ENCODE assay signal across 18 cellular contexts in the genomic region with DNA sequence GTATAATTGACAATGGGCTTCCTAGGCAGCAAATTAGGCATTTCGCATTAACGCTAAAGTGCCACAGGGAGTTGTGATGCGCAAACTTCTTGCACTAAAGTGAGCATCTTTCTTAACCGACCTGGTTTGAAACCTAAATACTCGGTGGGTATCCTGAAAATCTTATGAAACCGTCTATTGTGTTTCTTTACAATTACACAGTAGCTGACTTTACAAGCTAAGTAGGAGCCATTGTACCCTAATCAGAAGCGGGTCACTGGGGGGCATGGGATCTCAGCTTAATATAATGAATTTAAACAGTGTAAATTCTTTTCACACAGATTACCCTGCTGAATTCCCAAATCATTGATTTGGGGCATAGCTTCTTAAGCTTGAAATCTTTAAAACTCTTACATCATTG.
A peak's percentile ranks its signal among the peaks of the same experiment; 100 is the strongest.
DNase-seq lines count a peak whose midpoint lies in the region; ATAC-seq, FAIRE-seq and TF ChIP-seq lines count a peak whose summit lies in the region.
"Had no signal": no experiment of that assay in that cellular context is flagged by ENCODE, and none has a peak within 500 bp of the region (broad histone marks: within the 10 kb centered on the region; RNA-seq: fewer than 3 reads in every experiment).

No MANE protein-coding gene starts in this region.

- no peak overlapping the region for H4K5ac ChIP-seq in mesendoderm (ENCODE audit: low read length)

- no peak overlapping the region for H3K4me2 ChIP-seq in mesendoderm (ENCODE audit: low read length)
- H3K4me2 ChIP-seq in neuronal stem cell (ENCODE audit: insufficient read depth, low read length, poor library complexity, severe bottlenecking): peak overlapping the region; percentile 14

- H3K27ac ChIP-seq in mesendoderm (ENCODE audit: low read depth, low read length): no peak overlapping the region
- peak overlapping the region; percentile 57 for H3K27ac ChIP-seq in neuronal stem cell (replicated peaks; ENCODE audit: low read length)
- H3K27ac ChIP-seq in small intestine (ENCODE audit: low read depth in 1 of 2, low read length in 1 of 2): no peak overlapping the region

- no peak overlapping the region for H2AFZ ChIP-seq in neuronal stem cell (ENCODE audit: low read length)

- H4K8ac ChIP-seq in mesendoderm (ENCODE audit: low read depth, low read length): no peak overlapping the region
- H4K8ac ChIP-seq in neuronal stem cell (ENCODE audit: low read depth, low read length): no peak overlapping the region

- H3K9ac ChIP-seq in mesendoderm (ENCODE audit: low read length): no peak overlapping the region
- no peak overlapping the region for H3K9ac ChIP-seq in neuronal stem cell (ENCODE audit: low read depth, low read length, poor library complexity)

- no peaks in the 10 kb centered on the region for H3K79me2 ChIP-seq in mesendoderm (ENCODE audit: control insufficient read depth, insufficient read depth, low read length)

- no peak overlapping the region for H3K18ac ChIP-seq in mesendoderm (ENCODE audit: low read length)
- H3K18ac ChIP-seq in neuronal stem cell (ENCODE audit: low read length): no peak overlapping the region

- H3K27me3 ChIP-seq in mesendoderm (ENCODE audit: insufficient read depth, low read length, poor library complexity) (no peaks in the 10 kb centered on the region), neuronal stem cell (ENCODE audit: control insufficient read depth in 3 of 3, insufficient read depth in 3 of 3, low read depth in 1 of 3, low read length in 3 of 3) (no peaks in the 10 kb centered on the region), small intestine (ENCODE audit: control insufficient read depth in 2 of 2, insufficient read depth in 2 of 2, low read length in 2 of 2) (no peaks in the 10 kb centered on the region)

- no peak for ATAC-seq in GM18505 (IDR thresholded peaks at IDR 0.05; ENCODE audit: unreplicated experiment)

- DNase-seq in ecto neural progenitor cell (ENCODE audit: low spot score) (peak; percentile 57), mesendoderm (peak; percentile 37), neuronal stem cell (ENCODE audit: low spot score) (peak; percentile 58), NCI-H2107 (lab: John Stamatoyannopoulos, UW) (no peak), small intestine (no peak)
- DNase-seq: C1 segment of cervical spinal cord; Calu3; CD4-positive, alpha-beta memory T cell; COR-L47; DMS53; DMS79 treated with DMSO at 0.1 percent for 48 hours; GF-D8; GOT3; HFFc6 had no signal

- no peak overlapping the region for H4K91ac ChIP-seq in neuronal stem cell (ENCODE audit: low read depth, low read length, poor library complexity)

- no CpG with 5 or more reads among the region's 7 CpGs for WGBS in mesendoderm (ENCODE audit: extremely low coverage, insufficient coverage, low lambda C conversion rate)
- no CpG with 5 or more reads among the region's 7 CpGs for WGBS in neuronal stem cell (ENCODE audit: extremely low coverage in 2 of 2, insufficient read length in 2 of 2, insufficient replicate concordance in 1 of 2), 2 donors
- WGBS in small intestine, 3 donors: 81 to 88% (median 87%) methylated on average over 7 of the region's 7 CpGs

- H3K23ac ChIP-seq in mesendoderm (ENCODE audit: low read length) (no peak overlapping the region), neuronal stem cell (ENCODE audit: low read depth, low read length, poor library complexity) (no peak overlapping the region)

- H3K9me3 ChIP-seq in neuronal stem cell (replicated peaks in 1 of 2; ENCODE audit: control insufficient read depth in 2 of 2, insufficient read depth in 1 of 2, low read depth in 1 of 2, low read length in 2 of 2) (peaks cover 0 to under 1% of the 10 kb centered on the region in 2 donors), small intestine (ENCODE audit: control insufficient read depth, low read depth) (no peaks in the 10 kb centered on the region)
- H3K9me3 ChIP-seq: HAP-1 had no signal

- H2BK15ac ChIP-seq in mesendoderm (replicated peaks; ENCODE audit: low read depth): no peak overlapping the region
- no peak overlapping the region for H2BK15ac ChIP-seq in neuronal stem cell (ENCODE audit: low read length)

- no peak overlapping the region for H2BK12ac ChIP-seq in neuronal stem cell (ENCODE audit: low read length)

- H3K79me1 ChIP-seq in mesendoderm (ENCODE audit: low read length): no peaks in the 10 kb centered on the region
- H3K79me1 ChIP-seq in neuronal stem cell (ENCODE audit: low read depth, low read length): no peaks in the 10 kb centered on the region

- H3K14ac ChIP-seq in neuronal stem cell (ENCODE audit: low read length): no peak overlapping the region

- FAIRE-seq in small intestine (lab: Jason Lieb, UNC): no peak
- FAIRE-seq: GM12891, H54 had no signal

- no peak overlapping the region for H3K56ac ChIP-seq in mesendoderm (ENCODE audit: low read length)

- no peak overlapping the region for H2AK5ac ChIP-seq in mesendoderm (ENCODE audit: low read length)
- H2AK5ac ChIP-seq in neuronal stem cell (ENCODE audit: low read depth, low read length): no peak overlapping the region

- no peak overlapping the region for H2BK120ac ChIP-seq in mesendoderm (ENCODE audit: low read depth, low read length)
- no peak overlapping the region for H2BK120ac ChIP-seq in neuronal stem cell (ENCODE audit: low read depth, low read length)

- H3K36me3 ChIP-seq in mesendoderm (ENCODE audit: control insufficient read depth, insufficient read depth, low read length) (no peaks in the 10 kb centered on the region), neuronal stem cell (replicated peaks in 1 of 2; ENCODE audit: control insufficient read depth in 2 of 2, insufficient read depth in 2 of 2, low read length in 2 of 2) (no peaks in the 10 kb centered on the region), small intestine (ENCODE audit: control insufficient read depth in 2 of 2, insufficient read depth in 2 of 2, low read length in 2 of 2) (no peaks in the 10 kb centered on the region)
- H3K36me3 ChIP-seq: HAP-1 had no signal

- H3K4me3 ChIP-seq in mesendoderm (ENCODE audit: low read length) (no peak overlapping the region), neuronal stem cell (ENCODE audit: low read length in 2 of 2) (no peak overlapping the region), small intestine (ENCODE audit: low read depth in 1 of 2, low read length in 2 of 2) (no peak overlapping the region)
- H3K4me3 ChIP-seq: HAP-1 had no signal

- no peak for TF ChIP-seq POLR2A in GM18505 (IDR thresholded peaks at IDR 0.05; ENCODE audit: borderline replicate concordance, extremely low read depth, insufficient read depth, insufficient read length)

- H3K4ac ChIP-seq in mesendoderm (ENCODE audit: low read depth, low read length): no peak overlapping the region
- H3K4ac ChIP-seq in neuronal stem cell (ENCODE audit: low read length): no peak overlapping the region

- no peak overlapping the region for H2BK5ac ChIP-seq in mesendoderm (ENCODE audit: low read length)
- H2BK5ac ChIP-seq in neuronal stem cell (ENCODE audit: low read length): no peak overlapping the region

- peaks cover 2% of the 10 kb centered on the region for H3K4me1 ChIP-seq in mesendoderm (ENCODE audit: control insufficient read depth, low read depth, low read length)
- H3K4me1 ChIP-seq in neuronal stem cell (ENCODE audit: control insufficient read depth in 2 of 2, insufficient read depth in 1 of 2, low read depth in 1 of 2, low read length in 2 of 2): peaks cover 9% of the 10 kb centered on the region in 2 donors
- H3K4me1 ChIP-seq in small intestine (ENCODE audit: control insufficient read depth in 2 of 2, insufficient read depth in 1 of 2, low read depth in 1 of 2, low read length in 1 of 2): no peaks in the 10 kb centered on the region
- H3K4me1 ChIP-seq: HAP-1 had no signal

Comparison
In these comparisons a context has a peak if more than half of its experiments do, and no peak if none do; other contexts are left out.
1. DNase-seq: peak in ecto neural progenitor cell (single experiment), mesendoderm (single experiment) and neuronal stem cell (single experiment); none in NCI-H2107 (single experiment) and small intestine (single experiment).